Comparison of ENCODE assay signal across 17 cellular contexts in the genomic region with DNA sequence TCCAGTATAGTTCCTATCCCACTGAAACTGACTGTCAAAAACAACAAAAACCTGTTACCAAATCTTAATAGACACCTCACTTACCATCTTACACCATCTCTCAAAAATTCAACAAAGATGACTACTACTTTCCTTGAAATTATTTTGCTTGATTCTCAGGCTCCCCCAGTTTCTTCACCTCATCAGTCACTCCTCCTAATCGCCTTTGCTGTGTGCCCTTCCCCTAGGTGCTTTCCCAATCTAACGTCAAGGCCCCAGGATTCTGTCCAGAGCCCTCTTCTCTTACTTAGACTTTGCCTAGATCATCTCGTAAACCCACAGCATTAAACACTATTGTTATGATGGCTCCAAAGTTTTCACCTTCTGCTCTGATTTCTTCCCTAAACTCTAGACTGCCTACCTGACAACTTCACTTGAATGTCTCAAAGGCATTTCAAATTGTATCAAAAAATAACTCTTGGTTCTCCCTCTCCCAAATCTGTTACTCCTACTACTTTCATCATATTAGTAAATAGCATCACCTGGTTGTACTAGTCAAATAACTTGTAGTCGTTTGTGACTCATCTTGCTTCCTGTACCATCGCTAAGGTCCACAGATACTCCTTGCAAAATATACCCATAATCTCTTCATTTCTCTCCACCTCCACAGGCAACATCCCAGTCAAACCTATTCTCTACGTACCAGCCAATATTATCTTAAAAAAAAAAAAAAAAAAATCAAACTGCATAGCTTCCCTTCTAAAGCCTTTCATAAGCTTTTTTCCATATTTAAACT. TPM values are rescaled to one million over a fixed set of nuclear protein-coding genes. Genes with fewer than 3 reads are reported as not detected.
DNase-seq lines count a peak whose midpoint lies in the region; ATAC-seq, FAIRE-seq and TF ChIP-seq lines count a peak whose summit lies in the region.
"Had no signal": no experiment of that assay in that cellular context is flagged by ENCODE, and none has a peak within 500 bp of the region (broad histone marks: within the 10 kb centered on the region; RNA-seq: fewer than 3 reads in every experiment).

No MANE protein-coding gene starts in this region.

- H3K4me1 ChIP-seq in HepG2 (ENCODE audit: insufficient read depth, low read length), result peaks cover 37% of the 10 kb centered on the region

- TF ChIP-seq RAD21 in HepG2 (CRISPR knock-in tag; IDR thresholded peaks at IDR 0.05), result no peak

- intact Hi-C loops in HepG2 (cut with micrococcal nuclease; ENCODE audit: unreplicated experiment) (no loop called here), posterior cingulate gyrus (cut with DNase I) (no loop called here)

- H2AFZ ChIP-seq in HepG2 (ENCODE audit: low read length), result no peak overlapping the region

- peaks cover 0 to 6% of the 10 kb centered on the region in 2 experiments; a peak in 3 of 5 replicates for H3K36me3 ChIP-seq in HepG2 (replicated peaks in 1 of 2; ENCODE audit: control insufficient read depth in 1 of 2, insufficient read depth in 2 of 2, low read length in 2 of 2)
- H3K36me3 ChIP-seq: esophagus squamous epithelium had no signal

- BruUV-seq in HepG2 (replicated peaks; lab: Mats Ljungman, UMichigan), result no TSS peak

- POLR2A ChIA-PET in HepG2 (lab: Yijun Ruan, JAX), result interaction anchor here (1.5 kb wide), 1 partner anchor 19 kb away, joined by 3 read pairs; no protein-coding TSS in a partner anchor

- no peak for TF ChIP-seq POLR2A in HepG2 (IDR thresholded peaks at IDR 0.05; ENCODE audit: insufficient read depth in 1 of 2, low read depth in 2 of 2, low read length in 2 of 2)

- CTCF ChIA-PET in HepG2 (lab: Yijun Ruan, JAX; ENCODE audit: low intra/inter-chr PET ratio, low total read pairs), result no interaction called here

- H3K27me3 ChIP-seq in HepG2 (ENCODE audit: control insufficient read depth in 1 of 2, insufficient read depth in 2 of 2, low read length in 2 of 2), result no peaks in the 10 kb centered on the region
- H3K27me3 ChIP-seq: esophagus squamous epithelium, heart left ventricle had no signal

- no peak overlapping the region for H3K27ac ChIP-seq in HepG2 (ENCODE audit: extremely low read length, insufficient read depth, low read length)
- H3K27ac ChIP-seq: esophagus squamous epithelium, heart left ventricle had no signal

- peaks cover 72% of the 10 kb centered on the region for H3K79me2 ChIP-seq in HepG2 (ENCODE audit: insufficient read depth, low read length)

- peaks cover 3% of the 10 kb centered on the region; the same call in 1 of the 2 replicates for H4K20me1 ChIP-seq in HepG2 (ENCODE audit: insufficient read depth, low read length)

- no peak overlapping the region for H3K4me3 ChIP-seq in HepG2 (replicated peaks in 1 of 3; ENCODE audit: insufficient read depth in 1 of 3, low read depth in 2 of 3, low read length in 3 of 3)
- H3K4me3 ChIP-seq: esophagus squamous epithelium, heart left ventricle had no signal

- ATAC-seq in activated CD4-positive, CD25-positive, alpha-beta regulatory T cell treated with anti-CD3 and anti-CD28 coated beads, Interleukin-2, amount 50 U/mL, for 24 hours, result peak; percentile 60 to 65
- ATAC-seq in GM18502 (IDR thresholded peaks at IDR 0.05; ENCODE audit: poor library complexity, unreplicated experiment), result peak; percentile 49
- ATAC-seq in HepG2, result no peak
- ATAC-seq: heart left ventricle, WTC11 had no signal

- in situ Hi-C loops in HepG2 (cut with HindIII; ENCODE audit: extremely low pct_ligation_motif_present, low pct_unique_long_range_greater_than_20kb), result no loop called here

- TF ChIP-seq EP300 in HepG2 (IDR thresholded peaks at IDR 0.05; ENCODE audit: low read depth in 2 of 2, low read length in 2 of 2), result no peak
- TF ChIP-seq EP300 in HepG2 (CRISPR knock-in tag; IDR thresholded peaks at IDR 0.05; ENCODE audit: borderline replicate concordance), result no peak

- no peak overlapping the region for H3K4me2 ChIP-seq in HepG2 (ENCODE audit: low read depth, low read length)

- no peak for DNase-seq in activated CD4-positive, CD25-positive, alpha-beta regulatory T cell (lab: John Stamatoyannopoulos, UW)
- DNase-seq in RKO (ENCODE audit: low spot score) (peak; percentile 38), HepG2 (ENCODE audit: low spot score) (no peak), posterior cingulate gyrus (no peak), hepatic stellate cell (ENCODE audit: low spot score) (no peak), hippocampal formation (lab: John Stamatoyannopoulos, UW) (no peak)
- DNase-seq: 8988T; esophagus squamous epithelium; heart left ventricle; midbrain; NCI-H2081; NCI-H69; stimulated activated naive CD4-positive, alpha-beta T cell treated with Interleukin-2 at 50 U/mL for 16 hours had no signal

- FAIRE-seq in HepG2 (lab: Jason Lieb, UNC), result no peak
- FAIRE-seq: astrocyte had no signal

- 0 out of 2 replicates have a peak, but pooled peaks cover 4% of the 10 kb centered on the region for H3K9me3 ChIP-seq in HepG2 (ENCODE audit: low read length)
- H3K9me3 ChIP-seq: esophagus squamous epithelium had no signal

- 84% methylated on average over 6 of the region's 6 CpGs for WGBS in HepG2 (ENCODE audit: low lambda C conversion rate)

- no peak for TF ChIP-seq CTCF in HepG2 (CRISPR knock-in tag; IDR thresholded peaks at IDR 0.05)

- no peak overlapping the region for H3K9ac ChIP-seq in HepG2 (ENCODE audit: insufficient read depth, low read depth, low read length)

TF ChIP-seq in HepG2, 621 proteins besides CTCF, POLR2A, EP300 and RAD21:
- TF ChIP-seq ZNF317 (CRISPR knock-in tag; IDR thresholded peaks at IDR 0.05) (peak; percentile 94), SRY (CRISPR knock-in tag; IDR thresholded peaks at IDR 0.05) (no peak), YEATS2 (CRISPR knock-in tag; IDR thresholded peaks at IDR 0.05; ENCODE audit: borderline replicate concordance) (no peak), SIX4 (CRISPR knock-in tag; IDR thresholded peaks at IDR 0.05) (no peak)

RNA-seq across cellular contexts. Expression of a gene that starts 18.0 kb away (rescaled TPM):
- total RNA-seq in HepG2 (2016; rRNA removed; fragmentation: Illumina TruSeq; extraction: Trizol), result 19.5 and 27.6 TPM in 2 replicates
- 12.4 and 15.0 TPM in 2 replicates for total RNA-seq in HepG2 (2016; cell fraction: cytosol; rRNA removed; fragmentation: Illumina TruSeq; extraction: Trizol; ENCODE audit: low read depth)
- total RNA-seq in HepG2 (2016; cell fraction: insoluble cytoplasmic fraction; rRNA removed; fragmentation: Illumina TruSeq; extraction: Trizol), result 20.6 and 26.6 TPM in 2 replicates
- total RNA-seq in HepG2 (2016; cell fraction: membrane; rRNA removed; fragmentation: Illumina TruSeq; extraction: Trizol), result 21.9 and 26.0 TPM in 2 replicates
- total RNA-seq in HepG2 (2016; cell fraction: nucleus; rRNA removed; fragmentation: Illumina TruSeq; extraction: Trizol), result 10.7 and 12.4 TPM in 2 replicates
- 5.7 and 8.6 TPM in 2 replicates for polyA plus RNA-seq in HepG2 (2011; rRNA removed)
- 4.2 and 5.6 TPM in 2 replicates for polyA plus RNA-seq in HepG2 (2011; cell fraction: cytosol; rRNA removed)
- polyA plus RNA-seq in HepG2 (2011; cell fraction: nucleus; rRNA removed), result 2.1 and 3.9 TPM in 2 replicates
- 12.9 and 18.1 TPM in 2 replicates for polyA plus RNA-seq in HepG2 (2012)
- 8.5 and 11.4 TPM in 2 replicates for polyA plus RNA-seq in HepG2 (2016; cell fraction: cytosol; fragmentation: Illumina TruSeq; extraction: Trizol; ENCODE audit: low read depth)
- polyA plus RNA-seq in HepG2 (2016; cell fraction: insoluble cytoplasmic fraction; fragmentation: Illumina TruSeq; extraction: Trizol; ENCODE audit: low read depth), result 31.9 and 33.4 TPM in 2 replicates
- polyA plus RNA-seq in HepG2 (2016; cell fraction: membrane; fragmentation: Illumina TruSeq; extraction: Trizol; ENCODE audit: low read depth), result 14.6 and 16.7 TPM in 2 replicates
- polyA plus RNA-seq in HepG2 (2016; cell fraction: nucleus; fragmentation: Illumina TruSeq; extraction: Trizol; ENCODE audit: insufficient read depth, low read depth), result 17.0 and 18.6 TPM in 2 replicates
- polyA minus RNA-seq in HepG2 (2011; rRNA and poly(A)+ RNA removed; ENCODE audit: low replicate concordance), result 3.1 and 4.3 TPM in 2 replicates
- 5.7 and 6.3 TPM in 2 replicates for polyA minus RNA-seq in HepG2 (2011; cell fraction: cytosol; rRNA and poly(A)+ RNA removed)
- 10.3 and 11.4 TPM in 2 replicates for polyA minus RNA-seq in HepG2 (2011; cell fraction: nucleus; rRNA and poly(A)+ RNA removed)
